31 cellular contexts compared by ENCODE assay signal in the genomic region with DNA sequence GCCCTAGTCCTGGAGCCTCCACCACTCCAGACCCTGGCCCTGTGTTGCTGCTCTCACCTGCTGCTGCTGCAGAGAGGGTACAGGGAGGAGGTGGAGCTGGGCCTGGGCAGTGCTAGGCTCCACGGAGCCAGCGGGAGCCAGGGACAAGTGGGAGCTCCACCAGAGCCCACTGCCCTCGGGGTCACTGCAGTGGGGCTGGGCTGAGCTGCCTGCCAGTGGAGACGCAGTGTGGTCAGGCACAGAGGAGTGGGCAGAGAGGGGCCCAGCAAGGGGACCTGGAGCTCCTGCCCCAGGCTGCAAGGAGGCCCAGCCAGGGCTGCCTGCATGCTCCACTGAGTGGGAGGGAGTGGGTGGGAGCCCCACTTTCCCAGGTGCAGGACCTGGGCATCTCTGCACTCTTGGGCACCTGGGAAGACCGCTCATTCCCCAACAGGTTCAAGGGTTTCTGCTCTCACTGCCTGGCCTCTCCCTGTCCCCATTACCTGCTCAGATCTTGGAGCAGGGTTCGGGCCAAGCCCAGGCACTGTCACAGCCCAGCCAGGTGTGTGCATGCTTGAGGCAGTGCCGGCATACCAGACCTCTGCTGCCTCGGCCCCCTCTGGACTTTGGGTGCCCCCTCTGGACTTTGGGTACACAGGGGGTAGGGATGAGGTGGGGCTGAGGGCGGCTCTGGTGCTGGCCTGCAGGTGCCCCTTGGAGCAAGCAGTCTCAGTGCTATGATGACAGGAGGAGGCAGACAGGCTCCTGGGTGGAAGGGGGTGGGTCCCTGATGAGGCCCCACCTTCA.
"Had no signal": no experiment of that assay in that cellular context is flagged by ENCODE, and none has a peak within 500 bp of the region (broad histone marks: within the 10 kb centered on the region; RNA-seq: fewer than 3 reads in every experiment).

No MANE protein-coding gene starts in this region.

- H3K27ac Mint-ChIP-seq: naive thymus-derived CD8-positive, alpha-beta T cell; natural killer cell treated with Interleukin-12 subunit alpha and Interleukin-12 subunit beta and Interleukin-15 and Interleukin-18, amount 100 ng/mL, for 72 hours; nephron progenitor cell; progenitor cell of endocrine pancreas; stimulated activated memory B cell treated with anti-CD40 and anti-IgM and Interleukin-4, amounts not matched to agents 10 μg/mL and 1 μg/mL and 100 μg/mL, for 72 hours; stimulated activated naive CD8-positive, alpha-beta T cell treated with anti-CD3 and anti-CD28 coated beads, Interleukin-15, amount 100 ng/mL, for 72 hours; type B pancreatic cell had no signal

- H3K79me2 ChIP-seq: parathyroid adenoma had no signal

- H2AFZ ChIP-seq: parathyroid adenoma had no signal

- H3K27ac ChIP-seq: ovary, parathyroid adenoma, psoas muscle, right lobe of liver, sigmoid colon, spleen, suprapubic skin, testis, tibial artery, transverse colon, uterus had no signal

- H3K4me3 ChIP-seq: ovary, psoas muscle, right lobe of liver, sigmoid colon, spleen, suprapubic skin, testis, tibial artery, transverse colon, uterus had no signal

- H3K27me3 ChIP-seq: ovary, right lobe of liver, sigmoid colon, suprapubic skin, testis, tibial artery, transverse colon, uterus had no signal

- H3K4me1 ChIP-seq: parathyroid adenoma, psoas muscle, right lobe of liver, sigmoid colon, spleen, suprapubic skin, testis, tibial artery, transverse colon, uterus had no signal

- H3K27me3 Mint-ChIP-seq: progenitor cell of endocrine pancreas; stimulated activated naive CD8-positive, alpha-beta T cell treated with anti-CD3 and anti-CD28 coated beads, Interleukin-15, amount 100 ng/mL, for 72 hours; type B pancreatic cell had no signal

- ATAC-seq: naive thymus-derived CD8-positive, alpha-beta T cell; natural killer cell treated with Interleukin-12 subunit alpha and Interleukin-12 subunit beta and Interleukin-15 and Interleukin-18, amount 100 ng/mL, for 72 hours; right cardiac atrium; stimulated activated memory B cell treated with anti-CD40 and anti-IgM and Interleukin-4, amounts not matched to agents 10 μg/mL and 1 μg/mL and 100 μg/mL, for 72 hours; stimulated activated naive CD8-positive, alpha-beta T cell treated with anti-CD3 and anti-CD28 coated beads, Interleukin-15, amount 100 ng/mL, for 72 hours; stimulated activated naive CD8-positive, alpha-beta T cell treated with anti-CD3 and anti-CD28 coated beads, Interleukin-15, Interleukin-2, amounts not matched to agents 100 U/mL and 50 U/mL, for 24 hours had no signal

- H3K36me3 ChIP-seq: ovary, right lobe of liver, sigmoid colon, spleen, suprapubic skin, tibial artery, transverse colon, uterus had no signal

- H3K9me3 ChIP-seq: ovary, psoas muscle, right lobe of liver, sigmoid colon, suprapubic skin, testis, transverse colon, uterus had no signal

- H3K4me1 Mint-ChIP-seq: naive B cell; stimulated activated memory B cell treated with anti-CD40 and anti-IgM and Interleukin-4, amounts not matched to agents 10 μg/mL and 1 μg/mL and 100 μg/mL, for 72 hours; stimulated activated naive CD8-positive, alpha-beta T cell treated with anti-CD3 and anti-CD28 coated beads, Interleukin-15, amount 100 ng/mL, for 72 hours had no signal

- H3K9me3 Mint-ChIP-seq: natural killer cell treated with Interleukin-12 subunit alpha and Interleukin-12 subunit beta and Interleukin-15 and Interleukin-18, amount 100 ng/mL, for 72 hours; type B pancreatic cell had no signal

- H3K4me3 Mint-ChIP-seq: naive B cell; naive thymus-derived CD8-positive, alpha-beta T cell; natural killer cell treated with Interleukin-12 subunit alpha and Interleukin-12 subunit beta and Interleukin-15 and Interleukin-18, amount 100 ng/mL, for 72 hours; nephron progenitor cell; neural crest cell; stimulated activated memory B cell treated with anti-CD40 and anti-IgM and Interleukin-4, amounts not matched to agents 10 μg/mL and 1 μg/mL and 100 μg/mL, for 72 hours; stimulated activated naive CD8-positive, alpha-beta T cell treated with anti-CD3 and anti-CD28 coated beads, Interleukin-15, amount 100 ng/mL, for 72 hours; type B pancreatic cell had no signal

- FAIRE-seq: small intestine had no signal

- H3K36me3 Mint-ChIP-seq: natural killer cell treated with Interleukin-12 subunit alpha and Interleukin-12 subunit beta and Interleukin-15 and Interleukin-18, amount 100 ng/mL, for 72 hours; stimulated activated memory B cell treated with anti-CD40 and anti-IgM and Interleukin-4, amounts not matched to agents 10 μg/mL and 1 μg/mL and 100 μg/mL, for 72 hours; type B pancreatic cell had no signal

- DNase-seq: naive B cell; nephron progenitor cell; occipital lobe; ovary; psoas muscle; right cardiac atrium; right lobe of liver; sigmoid colon; small intestine; spleen; stimulated activated CD4-positive, alpha-beta T cell treated with anti-CD3 and anti-CD28 coated beads, Interleukin-12 subunit alpha, Interleukin-12 subunit beta, amount 100 ng/mL, for 4 hours; stimulated activated CD4-positive, alpha-beta T cell treated with anti-CD3 and anti-CD28 coated beads, Interleukin-1b, Interleukin-23, amount 100 ng/mL, for 48 hours; stimulated activated CD4-positive, alpha-beta T cell treated with anti-CD3 and anti-CD28 coated beads, Interleukin-4, amount 100 ng/mL, for 1 hour; stimulated activated CD4-positive, alpha-beta T cell treated with anti-CD3 and anti-CD28 coated beads, Interleukin-4, amount 100 ng/mL, for 4 hours; stimulated activated CD8-positive, alpha-beta memory T cell treated with anti-CD3 and anti-CD28 coated beads, Interleukin-4, amount 100 ng/mL, for 48 hours; stimulated activated naive CD4-positive, alpha-beta T cell; stimulated activated naive CD8-positive, alpha-beta T cell treated with anti-CD3 and anti-CD28 coated beads, Interleukin-15, amount 100 ng/mL, for 72 hours; stimulated activated naive CD8-positive, alpha-beta T cell treated with anti-CD3 and anti-CD28 coated beads, Interleukin-15, Interleukin-2, amounts not matched to agents 100 U/mL and 50 U/mL, for 24 hours; substantia nigra; testis; tibial artery; transverse colon; uterus had no signal

- H3K9ac ChIP-seq: parathyroid adenoma had no signal
